ENCODE assay signal across 8 cellular contexts in the genomic region with DNA sequence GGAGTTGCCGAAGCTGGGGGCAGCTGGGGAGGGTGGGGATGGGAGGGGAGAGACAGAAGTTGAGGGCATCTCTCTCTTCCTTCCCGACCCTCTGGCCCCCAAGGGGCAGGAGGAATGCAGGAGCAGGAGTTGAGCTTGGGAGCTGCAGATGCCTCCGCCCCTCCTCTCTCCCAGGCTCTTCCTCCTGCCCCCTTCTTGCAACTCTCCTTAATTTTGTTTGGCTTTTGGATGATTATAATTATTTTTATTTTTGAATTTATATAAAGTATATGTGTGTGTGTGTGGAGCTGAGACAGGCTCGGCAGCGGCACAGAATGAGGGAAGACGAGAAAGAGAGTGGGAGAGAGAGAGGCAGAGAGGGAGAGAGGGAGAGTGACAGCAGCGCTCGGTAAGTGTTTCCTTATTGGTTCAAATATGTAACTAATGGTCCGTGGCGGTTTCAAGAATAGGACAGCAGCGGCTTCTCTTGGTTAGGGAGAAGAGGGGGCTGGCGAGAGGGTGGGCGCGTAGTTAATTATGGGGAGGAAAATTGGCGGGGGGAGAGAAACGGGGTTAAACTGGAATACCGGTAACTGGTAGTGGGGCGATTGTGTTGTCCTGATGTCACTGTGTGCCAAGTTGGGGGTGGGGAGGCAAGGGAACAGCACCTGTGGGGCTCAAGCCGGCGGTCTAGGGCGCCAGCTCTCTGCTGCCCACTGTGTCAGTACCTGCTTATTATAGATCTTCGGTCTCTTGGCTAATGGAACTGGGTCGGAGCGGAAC. TPM values are rescaled to one million over a fixed set of nuclear protein-coding genes. Genes with fewer than 3 reads are reported as not detected.
A peak's percentile ranks its signal among the peaks of the same experiment; 100 is the strongest.
DNase-seq lines count a peak whose midpoint lies in the region; ATAC-seq and TF ChIP-seq lines count a peak whose summit lies in the region.

No MANE protein-coding gene starts in this region.

- no peak overlapping the region for H4K12ac ChIP-seq in trophoblast cell (ENCODE audit: low read depth, low read length)

- no peak overlapping the region for H2BK120ac ChIP-seq in trophoblast cell (ENCODE audit: insufficient read depth, low read length, poor library complexity)

- peaks cover 91% of the 10 kb centered on the region for H3K27me3 ChIP-seq in trophoblast cell (ENCODE audit: insufficient read depth, low read length)

- H3K14ac ChIP-seq in trophoblast cell (ENCODE audit: low read length) = no peak overlapping the region

- no peak overlapping the region for H3K23ac ChIP-seq in trophoblast cell (ENCODE audit: low read length)

- no peak overlapping the region for H2AFZ ChIP-seq in trophoblast cell (ENCODE audit: insufficient read depth, low read length, poor library complexity)

- no peaks in the 10 kb centered on the region for H3K79me1 ChIP-seq in trophoblast cell (ENCODE audit: low read length)

- no peak overlapping the region for H3K9ac ChIP-seq in trophoblast cell (ENCODE audit: low read length)

- peaks cover 11% of the 10 kb centered on the region for H3K9me3 ChIP-seq in trophoblast cell (ENCODE audit: insufficient read depth, low read depth, low read length)

- H2BK12ac ChIP-seq in trophoblast cell (ENCODE audit: low read length) = no peak overlapping the region

- no peak overlapping the region for H4K91ac ChIP-seq in trophoblast cell (ENCODE audit: low read depth, low read length)

- DNase-seq in DMS114 treated with DMSO at 0.1 percent for 48 hours (lab: John Stamatoyannopoulos, UW; ENCODE audit: unreplicated experiment) (peak; percentile 81), HK-2 (ENCODE audit: unreplicated experiment) (peak; percentile 42), SHP77 treated with DMSO at 0.1 percent for 48 hours (lab: John Stamatoyannopoulos, UW) (peak; percentile 80), fibroblast of pulmonary artery (ENCODE audit: low read depth) (no peak), trophoblast cell (peak in 1 of 2 donors; percentile 13), NCI-H1048 (lab: John Stamatoyannopoulos, UW) (no peak), caudate nucleus (lab: John Stamatoyannopoulos, UW) (no peak)

- no peaks in the 10 kb centered on the region for H3K79me2 ChIP-seq in trophoblast cell (ENCODE audit: control insufficient read depth, insufficient read depth, low read length, poor library complexity)

- H2AK5ac ChIP-seq in trophoblast cell (ENCODE audit: low read length) = no peak overlapping the region

- peak overlapping the region; percentile 78 for H3K4me2 ChIP-seq in trophoblast cell (ENCODE audit: low read length)

- peaks cover 4 to 7% of the 10 kb centered on the region in 2 experiments for H3K4me1 ChIP-seq in trophoblast cell (ENCODE audit: control insufficient read depth in 1 of 2, insufficient read depth in 2 of 2, low read length in 2 of 2)

- WGBS in trophoblast cell (ENCODE audit: extremely low coverage, insufficient coverage, insufficient read length) = no CpG with 5 or more reads among the region's 24 CpGs

- no peak overlapping the region for H4K8ac ChIP-seq in trophoblast cell (ENCODE audit: low read depth, low read length)

- TF ChIP-seq CTCF in fibroblast of pulmonary artery (IDR thresholded peaks at IDR 0.05; ENCODE audit: low read length, missing control alignments) = no peak

- no peak overlapping the region for H3K4ac ChIP-seq in trophoblast cell (ENCODE audit: low read depth, low read length)

- H3K27ac ChIP-seq in trophoblast cell (ENCODE audit: low read depth, low read length) (no peak overlapping the region), caudate nucleus (ENCODE audit: low read depth, low read length) (no peak overlapping the region)

- peak; percentile 19 for ATAC-seq in GM21360 (IDR thresholded peaks at IDR 0.05; ENCODE audit: unreplicated experiment)

- no peak overlapping the region for H2BK5ac ChIP-seq in trophoblast cell (ENCODE audit: low read depth, low read length, poor library complexity)

- no peaks in the 10 kb centered on the region for H3K36me3 ChIP-seq in trophoblast cell (ENCODE audit: control insufficient read depth in 1 of 2, insufficient read depth in 2 of 2, low read length in 2 of 2)

- H3K18ac ChIP-seq in trophoblast cell (ENCODE audit: low read length) = no peak overlapping the region

- H3K4me3 ChIP-seq in fibroblast of pulmonary artery (replicated peaks; ENCODE audit: low read depth, low read length) = peak overlapping the region; percentile 37
- H3K4me3 ChIP-seq in trophoblast cell (ENCODE audit: low read depth, low read length) = no peak overlapping the region

RNA-seq across cellular contexts. Expression of gene HOXC8, which starts 8.4 kb away (rescaled TPM):
- polyA plus RNA-seq in trophoblast cell (2013) = 0.05 and 0.06 TPM in 2 replicates

RNA-seq across cellular contexts. Expression of gene HOXC6, which starts 11.0 kb away (rescaled TPM):
- polyA plus RNA-seq in trophoblast cell (2013) = 0.10 and 0.25 TPM in 2 replicates

RNA-seq across cellular contexts. Expression of gene HOXC5, which starts 15.6 kb away (rescaled TPM):
- not detected in 2 replicates for polyA plus RNA-seq in trophoblast cell (2013)

RNA-seq across cellular contexts. Expression of gene HOXC9, which starts 17.2 kb away (rescaled TPM):
- 0.03 TPM in 1 of 2 replicates, not detected in the other for polyA plus RNA-seq in trophoblast cell (2013)

RNA-seq across cellular contexts. Expression of gene HOXC10, which starts 32.3 kb away (rescaled TPM):
- 0.03 and 0.04 TPM in 2 replicates for polyA plus RNA-seq in trophoblast cell (2013)

Comparison
In these comparisons a context has a peak if more than half of its experiments do, and no peak if none do; other contexts are left out.
1. DNase-seq: peak in DMS114 treated with DMSO at 0.1 percent for 48 hours (single experiment), HK-2 (single experiment) and SHP77 treated with DMSO at 0.1 percent for 48 hours (single experiment); none in fibroblast of pulmonary artery (single experiment), NCI-H1048 (single experiment) and caudate nucleus (0 of 61).